In the genomic region with DNA sequence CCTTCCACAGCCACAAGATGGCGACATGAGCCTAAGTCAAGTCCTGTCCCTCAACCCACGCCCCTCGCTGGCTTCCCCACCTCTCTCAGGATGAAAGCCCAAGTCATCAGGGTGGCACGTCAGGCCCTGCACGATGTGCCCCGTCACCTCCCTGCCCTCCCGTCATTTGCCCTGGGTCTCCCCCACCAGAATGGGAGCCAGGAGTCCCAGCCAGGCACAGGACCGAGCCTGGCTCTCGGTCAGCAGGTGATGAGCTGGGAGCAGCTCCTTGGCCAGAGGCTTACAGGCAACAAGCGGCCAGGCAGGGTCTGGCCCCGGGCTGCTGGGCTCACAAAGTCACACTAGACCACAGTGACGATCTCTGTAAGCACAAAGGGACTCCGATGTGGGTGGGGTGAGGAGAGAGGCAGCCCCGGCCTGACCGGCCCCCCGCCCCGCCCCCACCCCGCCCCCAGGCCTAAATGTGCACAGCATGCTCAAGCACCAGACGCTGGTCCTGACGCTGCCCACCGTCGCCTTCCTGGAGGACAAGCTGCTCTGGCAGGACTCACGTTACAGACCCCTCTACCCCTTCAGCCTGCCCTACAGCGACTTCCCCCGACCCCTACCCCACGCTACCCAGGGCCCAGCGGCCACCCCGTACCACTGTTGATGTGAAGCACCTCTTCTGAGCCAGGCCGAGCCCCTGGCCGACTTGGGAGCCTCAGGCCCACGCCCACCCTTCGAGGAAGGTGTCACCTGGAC, we compare ENCODE assay signal across 8 cellular contexts. TPM values are rescaled to one million over a fixed set of nuclear protein-coding genes. Genes with fewer than 3 reads are reported as not detected.
DNase-seq lines count a peak whose midpoint lies in the region; ATAC-seq and TF ChIP-seq lines count a peak whose summit lies in the region.

No MANE protein-coding gene starts in this region.

- TF ChIP-seq CTCF in prostate gland (IDR thresholded peaks at IDR 0.05): peak; percentile 24 to 63 (median 46)

- H3K9me3 ChIP-seq in prostate gland: no peaks in the 10 kb centered on the region

- peak; percentile 92 for DNase-seq in ELF-1 (ENCODE audit: low read depth, low spot score)
- DNase-seq in NAMALWA (ENCODE audit: low spot score): peak; percentile 96
- DNase-seq in SKM-1 treated with dmso at 0.1 percent for 144 hours (lab: John Stamatoyannopoulos, UW; ENCODE audit: unreplicated experiment): peak; percentile 66
- peak; percentile 93 for DNase-seq in activated naive CD4-positive, alpha-beta T cell treated with anti-CD3 and anti-CD28 coated beads, Interleukin-2, amount 50 U/mL, for 16 hours
- DNase-seq in Right ventricle myocardium superior: peak; percentile 89
- DNase-seq in prostate gland (ENCODE audit: low spot score): peak; percentile 66
- peak; percentile 76 for DNase-seq in ureter (ENCODE audit: low spot score)

- intact Hi-C loops in Right ventricle myocardium superior (cut with DNase I) (loop anchor here (5.0 kb wide), 1 partner anchor 133 kb away; no protein-coding TSS in a partner anchor), prostate gland (cut with DNase I) (loop anchor here (10.0 kb wide), 1 partner anchor 325 kb away; a partner anchor contains a TSS)

- no peak overlapping the region for H3K27ac ChIP-seq in prostate gland

- ATAC-seq in Right ventricle myocardium superior (ENCODE audit: poor library complexity) (peak; percentile 65), HG03039 (IDR thresholded peaks at IDR 0.05; ENCODE audit: unreplicated experiment) (no peak)

- H3K4me1 ChIP-seq in prostate gland (replicated peaks): no peaks in the 10 kb centered on the region

- H3K4me3 ChIP-seq in prostate gland: no peak overlapping the region

- peaks cover 0 to 24% of the 10 kb centered on the region in 2 donors for H3K36me3 ChIP-seq in prostate gland

- H3K27me3 ChIP-seq in prostate gland (replicated peaks; ENCODE audit: insufficient read depth): no peaks in the 10 kb centered on the region

- WGBS in prostate gland: 53% methylated on average over 31 of the region's 32 CpGs

- no peak for TF ChIP-seq POLR2A in prostate gland (IDR thresholded peaks at IDR 0.05)

RNA-seq across cellular contexts. Expression of a gene that starts 7.3 kb away (rescaled TPM):
- total RNA-seq in Right ventricle myocardium superior (72.4 TPM), prostate gland (10 to 100 TPM; 72.6 to 75.6 TPM), ureter (65.3 TPM)

RNA-seq across cellular contexts. Expression of a gene that starts 11.6 kb away (rescaled TPM):
- total RNA-seq in Right ventricle myocardium superior (6.4 TPM), prostate gland (10 to 100 TPM in 1 of 2 donors, 1 to 10 TPM in 1; 8.9 to 25.1 TPM), ureter (20.4 TPM)

RNA-seq across cellular contexts. Expression of a gene that starts 27.4 kb away (rescaled TPM):
- total RNA-seq in Right ventricle myocardium superior: 0.46 TPM
- 1 to 10 TPM in 1 of 2 donors, not detected in 1; 1.0 TPM for total RNA-seq in prostate gland
- 1.0 TPM for total RNA-seq in ureter

RNA-seq across cellular contexts. Expression of a gene that starts 28.2 kb away (rescaled TPM):
- total RNA-seq in Right ventricle myocardium superior: 5.9 TPM
- total RNA-seq in prostate gland: 1 to 10 TPM; 4.5 to 8.5 TPM
- 10.9 TPM for total RNA-seq in ureter

RNA-seq across cellular contexts. Expression of a gene that starts 30.4 kb away (rescaled TPM):
- total RNA-seq in Right ventricle myocardium superior (0.11 TPM), prostate gland (1 to 10 TPM in 1 of 2 donors, not detected in 1; 7.1 TPM), ureter (1.8 TPM)
